1 cellular context compared by ENCODE assay signal in the genomic region with DNA sequence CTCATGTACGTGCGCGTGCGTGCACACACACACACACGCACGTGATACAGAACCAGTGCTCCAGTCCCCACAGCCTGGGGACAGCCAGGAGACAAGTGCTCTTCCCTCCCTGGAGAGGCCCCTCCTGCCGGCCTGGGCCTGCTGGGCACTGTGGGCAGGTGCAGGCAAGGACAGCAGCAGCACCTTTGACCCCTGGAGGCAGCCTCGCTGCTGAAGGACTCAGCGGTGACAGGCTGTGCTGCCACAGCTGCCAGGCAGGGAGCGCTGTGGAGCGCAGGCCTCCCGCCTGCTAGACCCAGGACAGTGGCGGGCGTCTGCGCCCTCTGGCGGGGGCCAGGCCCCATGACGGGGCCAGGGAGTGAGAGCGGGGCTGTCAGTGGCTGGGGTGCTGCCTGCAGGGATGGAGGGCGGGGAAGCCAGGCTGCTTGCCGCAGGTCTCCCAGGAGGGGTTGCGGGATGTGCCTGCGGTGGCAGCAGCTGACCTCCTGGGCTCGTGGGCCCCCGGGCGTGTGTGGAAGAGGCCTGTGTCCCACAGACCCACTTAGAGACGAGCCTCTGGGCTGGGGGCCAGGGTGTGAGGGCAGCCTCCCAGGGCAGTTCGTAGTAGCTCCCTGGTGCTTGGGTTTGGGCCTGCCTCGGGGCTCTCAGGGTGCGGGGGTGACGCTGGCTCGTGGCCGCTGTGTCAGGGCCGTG.
TF ChIP-seq lines count a peak whose summit lies in the region.

No MANE protein-coding gene starts in this region.

TF ChIP-seq in HepG2, 621 proteins besides CTCF, POLR2A, EP300 and RAD21 (continued from another document and continues in another):
- TF ChIP-seq, protein P1, sequence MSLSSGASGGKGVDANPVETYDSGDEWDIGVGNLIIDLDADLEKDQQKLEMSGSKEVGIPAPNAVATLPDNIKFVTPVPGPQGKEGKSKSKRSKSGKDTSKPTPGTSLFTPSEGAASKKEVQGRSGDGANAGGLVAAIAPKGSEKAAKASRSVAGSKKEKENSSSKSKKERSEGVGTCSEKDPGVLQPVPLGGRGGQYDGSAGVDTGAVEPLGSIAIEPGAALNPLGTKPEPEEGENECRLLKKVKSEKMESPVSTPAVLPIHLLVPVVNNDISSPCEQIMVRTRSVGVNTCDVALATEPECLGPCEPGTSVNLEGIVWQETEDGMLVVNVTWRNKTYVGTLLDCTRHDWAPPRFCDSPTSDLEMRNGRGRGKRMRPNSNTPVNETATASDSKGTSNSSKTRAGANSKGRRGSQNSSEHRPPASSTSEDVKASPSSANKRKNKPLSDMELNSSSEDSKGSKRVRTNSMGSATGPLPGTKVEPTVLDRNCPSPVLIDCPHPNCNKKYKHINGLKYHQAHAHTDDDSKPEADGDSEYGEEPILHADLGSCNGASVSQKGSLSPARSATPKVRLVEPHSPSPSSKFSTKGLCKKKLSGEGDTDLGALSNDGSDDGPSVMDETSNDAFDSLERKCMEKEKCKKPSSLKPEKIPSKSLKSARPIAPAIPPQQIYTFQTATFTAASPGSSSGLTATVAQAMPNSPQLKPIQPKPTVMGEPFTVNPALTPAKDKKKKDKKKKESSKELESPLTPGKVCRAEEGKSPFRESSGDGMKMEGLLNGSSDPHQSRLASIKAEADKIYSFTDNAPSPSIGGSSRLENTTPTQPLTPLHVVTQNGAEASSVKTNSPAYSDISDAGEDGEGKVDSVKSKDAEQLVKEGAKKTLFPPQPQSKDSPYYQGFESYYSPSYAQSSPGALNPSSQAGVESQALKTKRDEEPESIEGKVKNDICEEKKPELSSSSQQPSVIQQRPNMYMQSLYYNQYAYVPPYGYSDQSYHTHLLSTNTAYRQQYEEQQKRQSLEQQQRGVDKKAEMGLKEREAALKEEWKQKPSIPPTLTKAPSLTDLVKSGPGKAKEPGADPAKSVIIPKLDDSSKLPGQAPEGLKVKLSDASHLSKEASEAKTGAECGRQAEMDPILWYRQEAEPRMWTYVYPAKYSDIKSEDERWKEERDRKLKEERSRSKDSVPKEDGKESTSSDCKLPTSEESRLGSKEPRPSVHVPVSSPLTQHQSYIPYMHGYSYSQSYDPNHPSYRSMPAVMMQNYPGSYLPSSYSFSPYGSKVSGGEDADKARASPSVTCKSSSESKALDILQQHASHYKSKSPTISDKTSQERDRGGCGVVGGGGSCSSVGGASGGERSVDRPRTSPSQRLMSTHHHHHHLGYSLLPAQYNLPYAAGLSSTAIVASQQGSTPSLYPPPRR (CRISPR knock-in tag; IDR thresholded peaks at IDR 0.05; ENCODE audit: borderline replicate concordance) = peak; percentile 89
- TF ChIP-seq THYN1 (CRISPR knock-in tag; IDR thresholded peaks at IDR 0.05; ENCODE audit: borderline replicate concordance, low read depth) = no peak
- 0 out of 2 replicates have a peak, but pooled peaks have one; percentile 15 for TF ChIP-seq GPN1 (CRISPR knock-in tag; IDR thresholded peaks at IDR 0.05; ENCODE audit: borderline replicate concordance)
- TF ChIP-seq, protein P2, sequence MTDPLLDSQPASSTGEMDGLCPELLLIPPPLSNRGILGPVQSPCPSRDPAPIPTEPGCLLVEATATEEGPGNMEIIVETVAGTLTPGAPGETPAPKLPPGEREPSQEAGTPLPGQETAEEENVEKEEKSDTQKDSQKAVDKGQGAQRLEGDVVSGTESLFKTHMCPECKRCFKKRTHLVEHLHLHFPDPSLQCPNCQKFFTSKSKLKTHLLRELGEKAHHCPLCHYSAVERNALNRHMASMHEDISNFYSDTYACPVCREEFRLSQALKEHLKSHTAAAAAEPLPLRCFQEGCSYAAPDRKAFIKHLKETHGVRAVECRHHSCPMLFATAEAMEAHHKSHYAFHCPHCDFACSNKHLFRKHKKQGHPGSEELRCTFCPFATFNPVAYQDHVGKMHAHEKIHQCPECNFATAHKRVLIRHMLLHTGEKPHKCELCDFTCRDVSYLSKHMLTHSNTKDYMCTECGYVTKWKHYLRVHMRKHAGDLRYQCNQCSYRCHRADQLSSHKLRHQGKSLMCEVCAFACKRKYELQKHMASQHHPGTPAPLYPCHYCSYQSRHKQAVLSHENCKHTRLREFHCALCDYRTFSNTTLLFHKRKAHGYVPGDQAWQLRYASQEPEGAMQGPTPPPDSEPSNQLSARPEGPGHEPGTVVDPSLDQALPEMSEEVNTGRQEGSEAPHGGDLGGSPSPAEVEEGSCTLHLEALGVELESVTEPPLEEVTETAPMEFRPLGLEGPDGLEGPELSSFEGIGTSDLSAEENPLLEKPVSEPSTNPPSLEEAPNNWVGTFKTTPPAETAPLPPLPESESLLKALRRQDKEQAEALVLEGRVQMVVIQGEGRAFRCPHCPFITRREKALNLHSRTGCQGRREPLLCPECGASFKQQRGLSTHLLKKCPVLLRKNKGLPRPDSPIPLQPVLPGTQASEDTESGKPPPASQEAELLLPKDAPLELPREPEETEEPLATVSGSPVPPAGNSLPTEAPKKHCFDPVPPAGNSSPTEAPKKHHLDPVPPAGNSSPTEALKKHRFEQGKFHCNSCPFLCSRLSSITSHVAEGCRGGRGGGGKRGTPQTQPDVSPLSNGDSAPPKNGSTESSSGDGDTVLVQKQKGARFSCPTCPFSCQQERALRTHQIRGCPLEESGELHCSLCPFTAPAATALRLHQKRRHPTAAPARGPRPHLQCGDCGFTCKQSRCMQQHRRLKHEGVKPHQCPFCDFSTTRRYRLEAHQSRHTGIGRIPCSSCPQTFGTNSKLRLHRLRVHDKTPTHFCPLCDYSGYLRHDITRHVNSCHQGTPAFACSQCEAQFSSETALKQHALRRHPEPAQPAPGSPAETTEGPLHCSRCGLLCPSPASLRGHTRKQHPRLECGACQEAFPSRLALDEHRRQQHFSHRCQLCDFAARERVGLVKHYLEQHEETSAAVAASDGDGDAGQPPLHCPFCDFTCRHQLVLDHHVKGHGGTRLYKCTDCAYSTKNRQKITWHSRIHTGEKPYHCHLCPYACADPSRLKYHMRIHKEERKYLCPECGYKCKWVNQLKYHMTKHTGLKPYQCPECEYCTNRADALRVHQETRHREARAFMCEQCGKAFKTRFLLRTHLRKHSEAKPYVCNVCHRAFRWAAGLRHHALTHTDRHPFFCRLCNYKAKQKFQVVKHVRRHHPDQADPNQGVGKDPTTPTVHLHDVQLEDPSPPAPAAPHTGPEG (CRISPR knock-in tag; IDR thresholded peaks at IDR 0.05) = peak; percentile 87
- TF ChIP-seq, protein P3, sequence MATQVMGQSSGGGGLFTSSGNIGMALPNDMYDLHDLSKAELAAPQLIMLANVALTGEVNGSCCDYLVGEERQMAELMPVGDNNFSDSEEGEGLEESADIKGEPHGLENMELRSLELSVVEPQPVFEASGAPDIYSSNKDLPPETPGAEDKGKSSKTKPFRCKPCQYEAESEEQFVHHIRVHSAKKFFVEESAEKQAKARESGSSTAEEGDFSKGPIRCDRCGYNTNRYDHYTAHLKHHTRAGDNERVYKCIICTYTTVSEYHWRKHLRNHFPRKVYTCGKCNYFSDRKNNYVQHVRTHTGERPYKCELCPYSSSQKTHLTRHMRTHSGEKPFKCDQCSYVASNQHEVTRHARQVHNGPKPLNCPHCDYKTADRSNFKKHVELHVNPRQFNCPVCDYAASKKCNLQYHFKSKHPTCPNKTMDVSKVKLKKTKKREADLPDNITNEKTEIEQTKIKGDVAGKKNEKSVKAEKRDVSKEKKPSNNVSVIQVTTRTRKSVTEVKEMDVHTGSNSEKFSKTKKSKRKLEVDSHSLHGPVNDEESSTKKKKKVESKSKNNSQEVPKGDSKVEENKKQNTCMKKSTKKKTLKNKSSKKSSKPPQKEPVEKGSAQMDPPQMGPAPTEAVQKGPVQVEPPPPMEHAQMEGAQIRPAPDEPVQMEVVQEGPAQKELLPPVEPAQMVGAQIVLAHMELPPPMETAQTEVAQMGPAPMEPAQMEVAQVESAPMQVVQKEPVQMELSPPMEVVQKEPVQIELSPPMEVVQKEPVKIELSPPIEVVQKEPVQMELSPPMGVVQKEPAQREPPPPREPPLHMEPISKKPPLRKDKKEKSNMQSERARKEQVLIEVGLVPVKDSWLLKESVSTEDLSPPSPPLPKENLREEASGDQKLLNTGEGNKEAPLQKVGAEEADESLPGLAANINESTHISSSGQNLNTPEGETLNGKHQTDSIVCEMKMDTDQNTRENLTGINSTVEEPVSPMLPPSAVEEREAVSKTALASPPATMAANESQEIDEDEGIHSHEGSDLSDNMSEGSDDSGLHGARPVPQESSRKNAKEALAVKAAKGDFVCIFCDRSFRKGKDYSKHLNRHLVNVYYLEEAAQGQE (IDR thresholded peaks at IDR 0.05; ENCODE audit: borderline replicate concordance in 1 of 2, low read depth in 1 of 2, low read length in 2 of 2) = no peak
- TF ChIP-seq ZNF790 (CRISPR knock-in tag; IDR thresholded peaks at IDR 0.05; ENCODE audit: borderline replicate concordance) = no peak
- TF ChIP-seq PRMT3 (CRISPR knock-in tag; IDR thresholded peaks at IDR 0.05; ENCODE audit: borderline replicate concordance, low read depth) = peak; percentile 27; the same call in 1 of the 2 replicates
- peak; percentile 93 for TF ChIP-seq RELA (CRISPR knock-in tag; IDR thresholded peaks at IDR 0.05)
- no peak for TF ChIP-seq ZSCAN22 (CRISPR knock-in tag; IDR thresholded peaks at IDR 0.05)
- peak; percentile 55; the same call in 1 of the 2 replicates for TF ChIP-seq ZNF24 (IDR thresholded peaks at IDR 0.05)
- 0 out of 2 replicates have a peak, but pooled peaks have one; percentile 78 for TF ChIP-seq NCOA1 (CRISPR knock-in tag; IDR thresholded peaks at IDR 0.05)
- TF ChIP-seq, protein P4, sequence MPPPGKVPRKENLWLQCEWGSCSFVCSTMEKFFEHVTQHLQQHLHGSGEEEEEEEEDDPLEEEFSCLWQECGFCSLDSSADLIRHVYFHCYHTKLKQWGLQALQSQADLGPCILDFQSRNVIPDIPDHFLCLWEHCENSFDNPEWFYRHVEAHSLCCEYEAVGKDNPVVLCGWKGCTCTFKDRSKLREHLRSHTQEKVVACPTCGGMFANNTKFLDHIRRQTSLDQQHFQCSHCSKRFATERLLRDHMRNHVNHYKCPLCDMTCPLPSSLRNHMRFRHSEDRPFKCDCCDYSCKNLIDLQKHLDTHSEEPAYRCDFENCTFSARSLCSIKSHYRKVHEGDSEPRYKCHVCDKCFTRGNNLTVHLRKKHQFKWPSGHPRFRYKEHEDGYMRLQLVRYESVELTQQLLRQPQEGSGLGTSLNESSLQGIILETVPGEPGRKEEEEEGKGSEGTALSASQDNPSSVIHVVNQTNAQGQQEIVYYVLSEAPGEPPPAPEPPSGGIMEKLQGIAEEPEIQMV (CRISPR knock-in tag; IDR thresholded peaks at IDR 0.05; ENCODE audit: low read depth) = peak; percentile 91
- TF ChIP-seq, protein P5, sequence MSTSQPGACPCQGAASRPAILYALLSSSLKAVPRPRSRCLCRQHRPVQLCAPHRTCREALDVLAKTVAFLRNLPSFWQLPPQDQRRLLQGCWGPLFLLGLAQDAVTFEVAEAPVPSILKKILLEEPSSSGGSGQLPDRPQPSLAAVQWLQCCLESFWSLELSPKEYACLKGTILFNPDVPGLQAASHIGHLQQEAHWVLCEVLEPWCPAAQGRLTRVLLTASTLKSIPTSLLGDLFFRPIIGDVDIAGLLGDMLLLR (CRISPR knock-in tag; IDR thresholded peaks at IDR 0.05) = peak; percentile 72
- peak; percentile 86; the same call in 1 of the 2 replicates for TF ChIP-seq ZNF326 (CRISPR knock-in tag; IDR thresholded peaks at IDR 0.05; ENCODE audit: borderline replicate concordance)
- peak; percentile 42; the same call in 1 of the 2 replicates for TF ChIP-seq HCFC1 (IDR thresholded peaks at IDR 0.05; ENCODE audit: low read depth, low read length)
- peak; percentile 78 for TF ChIP-seq ZNF777 (CRISPR knock-in tag; IDR thresholded peaks at IDR 0.05)
- TF ChIP-seq ZNF747 (CRISPR knock-in tag; IDR thresholded peaks at IDR 0.05; ENCODE audit: borderline replicate concordance) = peak; percentile 89; the same call in 1 of the 2 replicates
- 0 out of 2 replicates have a peak, but pooled peaks have one; percentile 48 for TF ChIP-seq PAF1 (CRISPR knock-in tag; IDR thresholded peaks at IDR 0.05)
- peak; percentile 76 for TF ChIP-seq ELF1 (CRISPR knock-in tag; IDR thresholded peaks at IDR 0.05)
- TF ChIP-seq TBP (CRISPR knock-in tag; IDR thresholded peaks at IDR 0.05) = 0 out of 2 replicates have a peak, but pooled peaks have one; percentile 85
- TF ChIP-seq ZNF678 (CRISPR knock-in tag; IDR thresholded peaks at IDR 0.05) = no peak
- TF ChIP-seq, protein P6, sequence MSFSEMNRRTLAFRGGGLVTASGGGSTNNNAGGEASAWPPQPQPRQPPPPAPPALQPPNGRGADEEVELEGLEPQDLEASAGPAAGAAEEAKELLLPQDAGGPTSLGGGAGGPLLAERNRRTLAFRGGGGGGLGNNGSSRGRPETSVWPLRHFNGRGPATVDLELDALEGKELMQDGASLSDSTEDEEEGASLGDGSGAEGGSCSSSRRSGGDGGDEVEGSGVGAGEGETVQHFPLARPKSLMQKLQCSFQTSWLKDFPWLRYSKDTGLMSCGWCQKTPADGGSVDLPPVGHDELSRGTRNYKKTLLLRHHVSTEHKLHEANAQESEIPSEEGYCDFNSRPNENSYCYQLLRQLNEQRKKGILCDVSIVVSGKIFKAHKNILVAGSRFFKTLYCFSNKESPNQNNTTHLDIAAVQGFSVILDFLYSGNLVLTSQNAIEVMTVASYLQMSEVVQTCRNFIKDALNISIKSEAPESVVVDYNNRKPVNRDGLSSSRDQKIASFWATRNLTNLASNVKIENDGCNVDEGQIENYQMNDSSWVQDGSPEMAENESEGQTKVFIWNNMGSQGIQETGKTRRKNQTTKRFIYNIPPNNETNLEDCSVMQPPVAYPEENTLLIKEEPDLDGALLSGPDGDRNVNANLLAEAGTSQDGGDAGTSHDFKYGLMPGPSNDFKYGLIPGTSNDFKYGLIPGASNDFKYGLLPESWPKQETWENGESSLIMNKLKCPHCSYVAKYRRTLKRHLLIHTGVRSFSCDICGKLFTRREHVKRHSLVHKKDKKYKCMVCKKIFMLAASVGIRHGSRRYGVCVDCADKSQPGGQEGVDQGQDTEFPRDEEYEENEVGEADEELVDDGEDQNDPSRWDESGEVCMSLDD (CRISPR knock-in tag; IDR thresholded peaks at IDR 0.05; ENCODE audit: borderline replicate concordance) = peak; percentile 85; the same call in 1 of the 2 replicates
- peak; percentile 19; the same call in 1 of the 2 replicates for TF ChIP-seq ZNF180 (CRISPR knock-in tag; IDR thresholded peaks at IDR 0.05; ENCODE audit: borderline replicate concordance, low read depth)
- peak; percentile 55 for TF ChIP-seq RCOR2 (CRISPR knock-in tag; IDR thresholded peaks at IDR 0.05)
- TF ChIP-seq, protein P7, sequence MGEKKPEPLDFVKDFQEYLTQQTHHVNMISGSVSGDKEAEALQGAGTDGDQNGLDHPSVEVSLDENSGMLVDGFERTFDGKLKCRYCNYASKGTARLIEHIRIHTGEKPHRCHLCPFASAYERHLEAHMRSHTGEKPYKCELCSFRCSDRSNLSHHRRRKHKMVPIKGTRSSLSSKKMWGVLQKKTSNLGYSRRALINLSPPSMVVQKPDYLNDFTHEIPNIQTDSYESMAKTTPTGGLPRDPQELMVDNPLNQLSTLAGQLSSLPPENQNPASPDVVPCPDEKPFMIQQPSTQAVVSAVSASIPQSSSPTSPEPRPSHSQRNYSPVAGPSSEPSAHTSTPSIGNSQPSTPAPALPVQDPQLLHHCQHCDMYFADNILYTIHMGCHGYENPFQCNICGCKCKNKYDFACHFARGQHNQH (CRISPR knock-in tag; IDR thresholded peaks at IDR 0.05) = peak; percentile 94
- TF ChIP-seq SSRP1 (CRISPR knock-in tag; IDR thresholded peaks at IDR 0.05) = no peak; the same call in 1 of the 2 replicates
- TF ChIP-seq PITX1 (CRISPR knock-in tag; IDR thresholded peaks at IDR 0.05) = peak; percentile 87; the same call in 1 of the 2 replicates
- TF ChIP-seq PTBP1 (IDR thresholded peaks at IDR 0.05; ENCODE audit: low read depth, low read length, poor library complexity, severe bottlenecking) = peak; percentile 91
- peak; percentile 65; the same call in 1 of the 2 replicates for TF ChIP-seq ZNF564 (CRISPR knock-in tag; IDR thresholded peaks at IDR 0.05)
- TF ChIP-seq ZNF224 (CRISPR knock-in tag; IDR thresholded peaks at IDR 0.05) = peak; percentile 89
- TF ChIP-seq SMARCC2 (IDR thresholded peaks at IDR 0.05) = no peak
